In the genomic region with DNA sequence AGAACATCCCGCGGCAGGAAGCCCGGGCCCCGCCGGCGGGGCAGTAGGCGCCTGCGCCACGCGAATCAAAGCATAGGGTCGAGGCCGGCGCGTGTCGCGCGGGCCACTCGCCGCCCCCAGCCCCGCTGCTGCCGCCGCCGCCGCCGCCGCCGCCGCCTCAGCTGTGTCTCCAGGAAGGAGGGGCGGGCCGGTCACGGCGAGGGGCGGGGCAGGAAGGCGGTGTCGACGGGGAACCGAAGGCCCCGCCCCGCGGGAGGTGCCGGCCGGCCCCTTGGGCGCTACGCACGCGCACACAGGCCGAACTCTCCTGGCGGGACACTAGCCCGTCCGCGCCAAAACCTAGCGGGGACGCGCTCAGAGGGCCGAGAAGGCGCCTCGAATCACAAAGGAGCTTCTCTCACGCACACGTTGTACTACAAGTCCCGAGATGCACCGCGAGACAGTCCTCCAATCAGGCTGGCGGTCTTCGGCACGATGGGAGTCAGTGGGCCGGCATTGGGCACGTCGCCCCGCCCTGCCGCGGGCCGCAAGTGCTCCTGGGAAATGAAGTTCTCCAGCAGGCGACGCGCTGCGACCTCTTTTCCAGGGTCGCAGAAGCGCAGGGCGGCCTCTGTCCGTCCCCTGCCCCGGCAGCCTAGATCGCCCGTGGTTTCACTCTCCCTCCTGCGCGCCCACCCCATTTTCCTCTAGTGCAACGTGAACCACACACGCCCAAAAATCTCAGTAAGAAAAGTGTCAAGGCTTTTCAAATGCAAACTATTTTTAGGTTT, we compare ENCODE assay signal across 8 cellular contexts. TPM values are rescaled to one million over a fixed set of nuclear protein-coding genes. Genes with fewer than 3 reads are reported as not detected.
DNase-seq lines count a peak whose midpoint lies in the region; ATAC-seq and TF ChIP-seq lines count a peak whose summit lies in the region.

A gene (minus strand): TSS at position 171 of the 770 bp plus-strand sequence. CDS start 164 bp downstream, at position 7.

- H3K4me3 ChIP-seq in GM06990 (replicated peaks; ENCODE audit: low read depth, low read length): peak within 1 kb of the TSS; percentile 76

- H3K36me3 Mint-ChIP-seq in activated naive CD4-positive, alpha-beta T cell treated with anti-CD3 and anti-CD28 coated beads, Interleukin-2, amount 50 U/mL, for 72 hours: peaks cover 4 to 28% of the 10 kb centered on the region in 2 donors

- DNase-seq in GM06990 (ENCODE audit: extremely low read depth, insufficient read length): peak; percentile 96
- peak; percentile 98 for DNase-seq in NCI-H1092 treated with DMSO at 0.1 percent for 48 hours (lab: John Stamatoyannopoulos, UW)
- peak; percentile 99 for DNase-seq in SKM-1 (lab: John Stamatoyannopoulos, UW; ENCODE audit: unreplicated experiment)
- DNase-seq in activated naive CD4-positive, alpha-beta T cell treated with anti-CD3 and anti-CD28 coated beads, Interleukin-2, amount 50 U/mL, for 72 hours (ENCODE audit: low spot score in 2 of 2): peak; percentile 92 to 97
- peak; percentile 89 for DNase-seq in glomerular endothelial cell (ENCODE audit: extremely low read depth, low read depth, low spot score)
- peak; percentile 94 for DNase-seq in occipital lobe (lab: John Stamatoyannopoulos, UW)

- no peaks in the 10 kb centered on the region for H3K27me3 ChIP-seq in GM06990 (replicated peaks; ENCODE audit: control insufficient read depth, insufficient read depth, low read length)

- no peaks in the 10 kb centered on the region for H3K36me3 ChIP-seq in GM06990 (ENCODE audit: control insufficient read depth, insufficient read depth, low read length)

- peak; percentile 94 for ATAC-seq in HG02610 (IDR thresholded peaks at IDR 0.05; ENCODE audit: unreplicated experiment)
- peak; percentile 95 to 96 for ATAC-seq in activated naive CD4-positive, alpha-beta T cell treated with anti-CD3 and anti-CD28 coated beads, Interleukin-2, amount 50 U/mL, for 72 hours

- peak within 1 kb of the TSS; percentile 87 to 90 for H3K27ac Mint-ChIP-seq in activated naive CD4-positive, alpha-beta T cell treated with anti-CD3 and anti-CD28 coated beads, Interleukin-2, amount 50 U/mL, for 72 hours

- H3K27ac ChIP-seq in temporal lobe (ENCODE audit: low read depth, low read length): peak within 1 kb of the TSS; percentile 87

- peaks cover 0 to 4% of the 10 kb centered on the region in 2 donors for H3K9me3 Mint-ChIP-seq in activated naive CD4-positive, alpha-beta T cell treated with anti-CD3 and anti-CD28 coated beads, Interleukin-2, amount 50 U/mL, for 72 hours

- TF ChIP-seq CTCF in GM06990 (IDR thresholded peaks at IDR 0.05; ENCODE audit: insufficient read depth, low read length, poor library complexity, severe bottlenecking): no peak

RNA-seq across cellular contexts. Expression of the gene that starts here (rescaled TPM):
- 10 to 100 TPM; 24.9 to 33.1 TPM for total RNA-seq in activated naive CD4-positive, alpha-beta T cell treated with anti-CD3 and anti-CD28 coated beads, Interleukin-2, amount 50 U/mL, for 72 hours
- total RNA-seq in glomerular endothelial cell: 67.6 and 98.7 TPM in 2 replicates
- total RNA-seq in occipital lobe: 63.9 TPM
- total RNA-seq in temporal lobe: 48.2 TPM

Comparison
In these comparisons a context has a peak if more than half of its experiments do, and no peak if none do; other contexts are left out.
1. Peak in every context shown above with its lines: DNase-seq, ATAC-seq, H3K4me3 ChIP-seq and H3K27ac ChIP-seq.